ENCODE assay signal across 11 cellular contexts in genomic region chr4:184899261-184900134, GRCh38.
DNase-seq lines count a peak whose midpoint lies in the region; ATAC-seq and TF ChIP-seq lines count a peak whose summit lies in the region.
"Had no signal": no experiment of that assay in that cellular context is flagged by ENCODE, and none has a peak within 500 bp of the region (broad histone marks: within the 10 kb centered on the region; RNA-seq: fewer than 3 reads in every experiment).

No MANE protein-coding gene starts in this region.

- H3K4me1 Mint-ChIP-seq in T-helper 1 cell treated with Interleukin-12 subunit alpha and Interleukin-12 subunit beta and Interleukin-4 antibody, amounts not matched to agents 30 μg/mL and 1 μg/mL, for 36 hours (ENCODE audit: low read depth): peaks cover 16% of the 10 kb centered on the region
- no peaks in the 10 kb centered on the region for H3K4me1 Mint-ChIP-seq in activated T-helper 17 cell treated with anti-CD3 and anti-CD28 coated beads, Interleukin-2, amount 50 U/mL, for 72 hours

- no peaks in the 10 kb centered on the region for H3K4me1 ChIP-seq in transverse colon

- peak overlapping the region; percentile 1 for H3K27ac Mint-ChIP-seq in T-helper 1 cell treated with Interleukin-12 subunit alpha and Interleukin-12 subunit beta and Interleukin-4 antibody, amounts not matched to agents 30 μg/mL and 1 μg/mL, for 36 hours
- no peak overlapping the region for H3K27ac Mint-ChIP-seq in activated T-helper 17 cell treated with anti-CD3 and anti-CD28 coated beads, Interleukin-2, amount 50 U/mL, for 72 hours

- H3K27ac ChIP-seq in transverse colon: no peak overlapping the region

- no peaks in the 10 kb centered on the region for H3K27me3 ChIP-seq in kidney epithelial cell (ENCODE audit: control insufficient read depth, insufficient read depth, low read length)
- H3K27me3 ChIP-seq in transverse colon: no peaks in the 10 kb centered on the region

- no peaks in the 10 kb centered on the region for H3K27me3 Mint-ChIP-seq in T-helper 1 cell treated with Interleukin-12 subunit alpha and Interleukin-12 subunit beta and Interleukin-4 antibody, amounts not matched to agents 30 μg/mL and 1 μg/mL, for 36 hours (ENCODE audit: low read depth)
- H3K27me3 Mint-ChIP-seq in activated T-helper 17 cell treated with anti-CD3 and anti-CD28 coated beads, Interleukin-2, amount 50 U/mL, for 72 hours: peaks cover 22% of the 10 kb centered on the region

- no peaks in the 10 kb centered on the region for H3K36me3 Mint-ChIP-seq in T-helper 1 cell treated with Interleukin-12 subunit alpha and Interleukin-12 subunit beta and Interleukin-4 antibody, amounts not matched to agents 30 μg/mL and 1 μg/mL, for 36 hours (ENCODE audit: low read depth)
- H3K36me3 Mint-ChIP-seq in activated T-helper 17 cell treated with anti-CD3 and anti-CD28 coated beads, Interleukin-2, amount 50 U/mL, for 72 hours (ENCODE audit: low read depth): no peaks in the 10 kb centered on the region

- in situ Hi-C loops in transverse colon (cut with MboI; ENCODE audit: low pct_ligation_motif_present in 1 of 4, low pct_unique_long_range_greater_than_20kb in 1 of 4, low sequenced_read_pairs in 3 of 4): no loop called here

- no peak overlapping the region for H3K4me3 ChIP-seq in kidney epithelial cell (ENCODE audit: low read depth, low read length)
- H3K4me3 ChIP-seq in transverse colon: no peak overlapping the region

- no peak for DNase-seq in T-helper 1 cell
- peak; percentile 63 for DNase-seq in kidney epithelial cell (ENCODE audit: low read depth)
- peak; percentile 39 for DNase-seq in transverse colon
- DNase-seq in NCI-H510A (lab: John Stamatoyannopoulos, UW): no peak
- DNase-seq: NCI-H1092 treated with DMSO at 0.1 percent for 48 hours; NK-92 treated with Interleukin-12 subunit alpha and Interleukin-12 subunit beta, amount 100 ng/mL, for 24 hours; T-helper 2 cell had no signal

- no peaks in the 10 kb centered on the region for H3K9me3 Mint-ChIP-seq in T-helper 1 cell treated with Interleukin-12 subunit alpha and Interleukin-12 subunit beta and Interleukin-4 antibody, amounts not matched to agents 30 μg/mL and 1 μg/mL, for 36 hours
- no peaks in the 10 kb centered on the region for H3K9me3 Mint-ChIP-seq in activated T-helper 17 cell treated with anti-CD3 and anti-CD28 coated beads, Interleukin-2, amount 50 U/mL, for 72 hours

- no peak for TF ChIP-seq POLR2A in transverse colon (IDR thresholded peaks at IDR 0.05)

- H3K36me3 ChIP-seq in kidney epithelial cell (ENCODE audit: control insufficient read depth, insufficient read depth, low read length) (no peaks in the 10 kb centered on the region), transverse colon (no peaks in the 10 kb centered on the region)

- peak; percentile 53 for ATAC-seq in activated T-helper 17 cell treated with anti-CD3 and anti-CD28 coated beads, Interleukin-2, amount 50 U/mL, for 72 hours (replicated peaks)
- ATAC-seq in HG03469 (IDR thresholded peaks at IDR 0.05; ENCODE audit: unreplicated experiment): no peak
- ATAC-seq in GM19467 (IDR thresholded peaks at IDR 0.05; ENCODE audit: unreplicated experiment): no peak

- TF ChIP-seq CTCF in kidney epithelial cell (IDR thresholded peaks at IDR 0.05; ENCODE audit: insufficient read depth, low read length, poor library complexity, severe bottlenecking) (no peak), transverse colon (IDR thresholded peaks at IDR 0.05) (no peak)

- no peak for TF ChIP-seq EP300 in transverse colon (IDR thresholded peaks at IDR 0.05; ENCODE audit: low read depth)

- H3K4me3 Mint-ChIP-seq in T-helper 1 cell treated with Interleukin-12 subunit alpha and Interleukin-12 subunit beta and Interleukin-4 antibody, amounts not matched to agents 30 μg/mL and 1 μg/mL, for 36 hours: no peak overlapping the region
- no peak overlapping the region for H3K4me3 Mint-ChIP-seq in activated T-helper 17 cell treated with anti-CD3 and anti-CD28 coated beads, Interleukin-2, amount 50 U/mL, for 72 hours

- intact Hi-C loops in transverse colon (cut with DNase I; ENCODE audit: low total_unique reads): no loop called here

- H3K9me3 ChIP-seq in transverse colon: no peaks in the 10 kb centered on the region

- 81 to 95% methylated on average over 5 to 8 of the region's 9 CpGs for WGBS in transverse colon (ENCODE audit: low coverage in 1 of 2), 2 donors

Comparison
In these comparisons a context has a peak if more than half of its experiments do, and no peak if none do; other contexts are left out.
1. DNase-seq: peak in kidney epithelial cell (single experiment) and transverse colon (single experiment); none in T-helper 1 cell (0 of 5) and NCI-H510A (single experiment).